ENCODE assay signal across 8 cellular contexts in genomic region chr22:41217553-41218157, GRCh38. TPM values are rescaled to one million over a fixed set of nuclear protein-coding genes. Genes with fewer than 3 reads are reported as not detected.
DNase-seq lines count a peak whose midpoint lies in the region; ATAC-seq, FAIRE-seq and TF ChIP-seq lines count a peak whose summit lies in the region.

No MANE protein-coding gene starts in this region.

- H3K9me3 ChIP-seq in breast epithelium, result no peaks in the 10 kb centered on the region
- no peaks in the 10 kb centered on the region for H3K9me3 ChIP-seq in keratinocyte (ENCODE audit: control insufficient read depth, low read depth, low read length)

- intact Hi-C loops in CD14-positive monocyte (cut with micrococcal nuclease), result no loop called here
- intact Hi-C loops in breast epithelium (cut with DNase I; ENCODE audit: low total_unique reads), result loop anchor here (10.0 kb wide), 1 partner anchor 117 kb away; no protein-coding TSS in a partner anchor

- peak overlapping the region; percentile 72 to 86 for H3K4me3 Mint-ChIP-seq in CD14-positive monocyte

- dilution Hi-C loops in keratinocyte (cut with MboI; ENCODE audit: extremely low pct_ligation_motif_present, low sequenced_read_pairs), result no loop called here

- H3K27ac Mint-ChIP-seq in CD14-positive monocyte, result peak overlapping the region; percentile 79 to 97 (median 94)

- peak overlapping the region; percentile 68 for H3K4me2 ChIP-seq in keratinocyte (ENCODE audit: control insufficient read depth, extremely low read depth, insufficient read depth, low read depth, low read length)

- peaks cover 0 to 7% (median 5%) of the 10 kb centered on the region in 7 donors for H3K9me3 Mint-ChIP-seq in CD14-positive monocyte

- H3K9me1 ChIP-seq in keratinocyte (ENCODE audit: control insufficient read depth, extremely low read depth, insufficient read depth, low read length), result no peaks in the 10 kb centered on the region

- H3K4me3 ChIP-seq in breast epithelium (peak overlapping the region in 1 of 3 donors; percentile 11), keratinocyte (ENCODE audit: control insufficient read depth in 2 of 3, extremely low read depth in 1 of 3, insufficient read depth in 2 of 3, low read depth in 1 of 3, low read length in 3 of 3) (peak overlapping the region in 1 of 3 experiments; percentile 15)

- peak; percentile 52 for ATAC-seq in HG02840 (IDR thresholded peaks at IDR 0.05; ENCODE audit: low FRiP score, unreplicated experiment)

- TF ChIP-seq CTCF in CD14-positive monocyte (IDR thresholded peaks at IDR 0.05) (no peak), breast epithelium (IDR thresholded peaks at IDR 0.05) (no peak), keratinocyte (optimal IDR thresholded peaks at IDR 0.05 in 1 of 3, IDR thresholded peaks at IDR 0.05 in 1 of 3, conservative IDR thresholded peaks at IDR 0.05 in 1 of 3; ENCODE audit: extremely low read depth in 1 of 3, insufficient read depth in 2 of 3, low read length in 3 of 3) (no peak)

- peak overlapping the region; percentile 62 to 70 for H3K27ac ChIP-seq in breast epithelium
- H3K27ac ChIP-seq in keratinocyte (ENCODE audit: control insufficient read depth, insufficient read depth, low read length), result peak overlapping the region; percentile 72

- no peak overlapping the region for H2AFZ ChIP-seq in keratinocyte (ENCODE audit: control insufficient read depth, low read length)

- FAIRE-seq in keratinocyte (lab: Jason Lieb, UNC), result peak; percentile 73

- peak overlapping the region; percentile 34 for H3K9ac ChIP-seq in keratinocyte (ENCODE audit: control insufficient read depth, extremely low read depth, insufficient read depth, low read length)

- TF ChIP-seq POLR2A in breast epithelium (IDR thresholded peaks at IDR 0.05), result no peak

- H3K79me2 ChIP-seq in keratinocyte (ENCODE audit: control insufficient read depth, insufficient read depth, low read length), result no peaks in the 10 kb centered on the region

- H3K4me1 ChIP-seq in breast epithelium, result no peaks in the 10 kb centered on the region
- peaks cover 18% of the 10 kb centered on the region for H3K4me1 ChIP-seq in keratinocyte (ENCODE audit: control insufficient read depth, extremely low read depth, insufficient read depth, low read length)

- H3K36me3 ChIP-seq in breast epithelium (no peaks in the 10 kb centered on the region), keratinocyte (ENCODE audit: control insufficient read depth in 2 of 2, extremely low read depth in 1 of 2, insufficient read depth in 2 of 2, low read length in 2 of 2) (peaks cover 25 to 26% of the 10 kb centered on the region in 2 experiments)

- DNase-seq in CD14-positive monocyte (ENCODE audit: low spot score) (peak; percentile 79), RPMI7951 (ENCODE audit: low read depth) (peak; percentile 58), breast epithelium (ENCODE audit: low spot score in 2 of 2) (peak in 1 of 2 donors; percentile 35), keratinocyte (ENCODE audit: low read depth, low spot score) (peak; percentile 58), NCI-H526 treated with DMSO at 0.1 percent for 48 hours (lab: John Stamatoyannopoulos, UW) (no peak)
- DNase-seq in stimulated activated CD4-positive, alpha-beta T cell treated with anti-CD3 and anti-CD28 coated beads, Interleukin-2, amount 100 ng/mL, for 24 hours, result peak; percentile 32 to 50
- no peak for DNase-seq in activated CD8-positive, alpha-beta memory T cell treated with anti-CD3 and anti-CD28 coated beads for 24 hours

- H3K36me3 Mint-ChIP-seq in CD14-positive monocyte, result peaks cover 50 to 76% of the 10 kb centered on the region in 2 donors

- peaks cover 27% of the 10 kb centered on the region for H3K4me1 Mint-ChIP-seq in CD14-positive monocyte

- peaks cover 0 to 3% (median 0%) of the 10 kb centered on the region in 3 donors for H3K27me3 Mint-ChIP-seq in CD14-positive monocyte (ENCODE audit: low read depth in 3 of 3)

- no peaks in the 10 kb centered on the region for H4K20me1 ChIP-seq in keratinocyte (ENCODE audit: control insufficient read depth, extremely low read depth, insufficient read depth, low read length)

- H3K27me3 ChIP-seq in breast epithelium, result no peaks in the 10 kb centered on the region
- H3K27me3 ChIP-seq in keratinocyte (ENCODE audit: control insufficient read depth, extremely low read depth, insufficient read depth, low read length), result no peaks in the 10 kb centered on the region

RNA-seq across cellular contexts. Expression of gene L3MBTL2, which starts 12.5 kb away (rescaled TPM):
- polyA plus RNA-seq in CD14-positive monocyte, result 10 to 100 TPM; 13.6 to 14.0 TPM
- total RNA-seq in RPMI7951 (2014; rRNA removed; shearing (Covaris generic)), result 14.7 and 15.4 TPM in 2 replicates
- total RNA-seq in breast epithelium, result 10 to 100 TPM; 13.1 to 22.5 (median 17.0) TPM
- 16.7 to 24.8 TPM (median 18.1 TPM) in 3 replicates for polyA plus RNA-seq in keratinocyte
- polyA plus RNA-seq in keratinocyte (2011; ENCODE audit: low read depth), result 4.4 TPM
- 15.4 and 20.5 TPM in 2 replicates for polyA plus RNA-seq in keratinocyte (2011; cell fraction: cytosol; rRNA removed)
- polyA plus RNA-seq in keratinocyte (2011; cell fraction: nucleus; rRNA removed), result 30.2 and 33.2 TPM in 2 replicates
- polyA plus RNA-seq in keratinocyte (2012; ENCODE audit: low replicate concordance), result 10.3 and 16.4 TPM in 2 replicates
- polyA minus RNA-seq in keratinocyte, result 24.9 to 29.3 TPM (median 27.9 TPM) in 3 replicates
- polyA minus RNA-seq in keratinocyte (2011; cell fraction: cytosol; rRNA and poly(A)+ RNA removed), result 18.6 TPM
- 15.9 and 17.1 TPM in 2 replicates for polyA minus RNA-seq in keratinocyte (2011; cell fraction: nucleus; rRNA and poly(A)+ RNA removed)

RNA-seq across cellular contexts. Expression of gene CHADL, which starts 23.1 kb away (rescaled TPM):
- polyA plus RNA-seq in CD14-positive monocyte, result under 1 TPM; 0.27 to 0.35 TPM
- total RNA-seq in RPMI7951 (2014; rRNA removed; shearing (Covaris generic)), result 0.29 TPM in 1 of 2 replicates, not detected in the other
- total RNA-seq in breast epithelium, result 1 to 10 TPM; 1.3 to 3.7 (median 1.4) TPM
- 0.16 to 0.26 TPM (median 0.26 TPM) in 3 replicates for polyA plus RNA-seq in keratinocyte
- polyA plus RNA-seq in keratinocyte (2011; ENCODE audit: low read depth), result 0.27 TPM
- 0.07 and 0.27 TPM in 2 replicates for polyA plus RNA-seq in keratinocyte (2011; cell fraction: cytosol; rRNA removed)
- 0.31 and 0.32 TPM in 2 replicates for polyA plus RNA-seq in keratinocyte (2011; cell fraction: nucleus; rRNA removed)
- 0.11 and 0.18 TPM in 2 replicates for polyA plus RNA-seq in keratinocyte (2012; ENCODE audit: low replicate concordance)
- polyA minus RNA-seq in keratinocyte, result 0.10 to 0.66 TPM (median 0.13 TPM) in 3 replicates
- polyA minus RNA-seq in keratinocyte (2011; cell fraction: cytosol; rRNA and poly(A)+ RNA removed), result not detected
- polyA minus RNA-seq in keratinocyte (2011; cell fraction: nucleus; rRNA and poly(A)+ RNA removed), result 0.42 and 0.85 TPM in 2 replicates

Comparison
In these comparisons a context has a peak if more than half of its experiments do, and no peak if none do; other contexts are left out.
1. DNase-seq: peak in CD14-positive monocyte (single experiment), RPMI7951 (single experiment), keratinocyte (single experiment) and stimulated activated CD4-positive, alpha-beta T cell treated with anti-CD3 and anti-CD28 coated beads, Interleukin-2, amount 100 ng/mL, for 24 hours (2 of 2); none in activated CD8-positive, alpha-beta memory T cell treated with anti-CD3 and anti-CD28 coated beads for 24 hours (single experiment) and NCI-H526 treated with DMSO at 0.1 percent for 48 hours (single experiment).